ENCODE assay signal across 1 cellular context in genomic region chr9:92747459-92748232, GRCh38.
TF ChIP-seq lines count a peak whose summit lies in the region.

No MANE protein-coding gene starts in this region.

TF ChIP-seq in HEK293, 187 proteins besides CTCF, POLR2A, EP300 and RAD21 (continued from another document):
- TF ChIP-seq ZNF366 (tag by site-specific recombination; conservative IDR thresholded peaks at IDR 0.05) (peak; percentile 33; the same call in 1 of the 2 replicates), EGR2 (tag by site-specific recombination; IDR thresholded peaks at IDR 0.05; ENCODE audit: low read depth) (peak; percentile 87), ZFP3 (tag by site-specific recombination; IDR thresholded peaks at IDR 0.05; ENCODE audit: low read depth) (no peak), AEBP2 (tag by site-specific recombination; IDR thresholded peaks at IDR 0.05; ENCODE audit: borderline replicate concordance) (no peak), SP3 (tag by site-specific recombination; IDR thresholded peaks at IDR 0.05) (no peak), ZNF248 (tag by site-specific recombination; IDR thresholded peaks at IDR 0.05) (no peak), ATF2 (tag by site-specific recombination; IDR thresholded peaks at IDR 0.05; ENCODE audit: low read depth) (no peak), ZNF501 (tag by site-specific recombination; IDR thresholded peaks at IDR 0.05) (no peak), ZNF280D (tag by site-specific recombination; IDR thresholded peaks at IDR 0.05) (no peak), KLF10 (tag by site-specific recombination; IDR thresholded peaks at IDR 0.05) (peak; percentile 69), ZFHX2 (tag by site-specific recombination; conservative IDR thresholded peaks at IDR 0.05) (peak; percentile 91), KLF1 (tag by site-specific recombination; IDR thresholded peaks at IDR 0.05) (peak; percentile 35; the same call in 1 of the 2 replicates), HOXD13 (CRISPR knock-in tag; IDR thresholded peaks at IDR 0.05; ENCODE audit: borderline replicate concordance) (no peak), ZFP37 (tag by site-specific recombination; IDR thresholded peaks at IDR 0.05) (no peak), ZNF394 (tag by site-specific recombination; IDR thresholded peaks at IDR 0.05; ENCODE audit: borderline replicate concordance) (no peak), KLF9 (tag by site-specific recombination; IDR thresholded peaks at IDR 0.05; ENCODE audit: low read depth) (peak; percentile 37; the same call in 1 of the 2 replicates), ZNF549 (tag by site-specific recombination; IDR thresholded peaks at IDR 0.05) (no peak), ZNF169 (tag by site-specific recombination; IDR thresholded peaks at IDR 0.05) (no peak), ZNF626 (tag by site-specific recombination; IDR thresholded peaks at IDR 0.05) (no peak)
- TF ChIP-seq, protein P1, sequence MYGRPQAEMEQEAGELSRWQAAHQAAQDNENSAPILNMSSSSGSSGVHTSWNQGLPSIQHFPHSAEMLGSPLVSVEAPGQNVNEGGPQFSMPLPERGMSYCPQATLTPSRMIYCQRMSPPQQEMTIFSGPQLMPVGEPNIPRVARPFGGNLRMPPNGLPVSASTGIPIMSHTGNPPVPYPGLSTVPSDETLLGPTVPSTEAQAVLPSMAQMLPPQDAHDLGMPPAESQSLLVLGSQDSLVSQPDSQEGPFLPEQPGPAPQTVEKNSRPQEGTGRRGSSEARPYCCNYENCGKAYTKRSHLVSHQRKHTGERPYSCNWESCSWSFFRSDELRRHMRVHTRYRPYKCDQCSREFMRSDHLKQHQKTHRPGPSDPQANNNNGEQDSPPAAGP (tag by site-specific recombination; IDR thresholded peaks at IDR 0.05) = no peak
- TF ChIP-seq, protein P2, sequence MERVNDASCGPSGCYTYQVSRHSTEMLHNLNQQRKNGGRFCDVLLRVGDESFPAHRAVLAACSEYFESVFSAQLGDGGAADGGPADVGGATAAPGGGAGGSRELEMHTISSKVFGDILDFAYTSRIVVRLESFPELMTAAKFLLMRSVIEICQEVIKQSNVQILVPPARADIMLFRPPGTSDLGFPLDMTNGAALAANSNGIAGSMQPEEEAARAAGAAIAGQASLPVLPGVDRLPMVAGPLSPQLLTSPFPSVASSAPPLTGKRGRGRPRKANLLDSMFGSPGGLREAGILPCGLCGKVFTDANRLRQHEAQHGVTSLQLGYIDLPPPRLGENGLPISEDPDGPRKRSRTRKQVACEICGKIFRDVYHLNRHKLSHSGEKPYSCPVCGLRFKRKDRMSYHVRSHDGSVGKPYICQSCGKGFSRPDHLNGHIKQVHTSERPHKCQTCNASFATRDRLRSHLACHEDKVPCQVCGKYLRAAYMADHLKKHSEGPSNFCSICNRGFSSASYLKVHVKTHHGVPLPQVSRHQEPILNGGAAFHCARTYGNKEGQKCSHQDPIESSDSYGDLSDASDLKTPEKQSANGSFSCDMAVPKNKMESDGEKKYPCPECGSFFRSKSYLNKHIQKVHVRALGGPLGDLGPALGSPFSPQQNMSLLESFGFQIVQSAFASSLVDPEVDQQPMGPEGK (tag by site-specific recombination; IDR thresholded peaks at IDR 0.05) = no peak
TF ChIP-seq in HEK293: peak in this region for 6.
